ENCODE assay signal across 8 cellular contexts in the genomic region with DNA sequence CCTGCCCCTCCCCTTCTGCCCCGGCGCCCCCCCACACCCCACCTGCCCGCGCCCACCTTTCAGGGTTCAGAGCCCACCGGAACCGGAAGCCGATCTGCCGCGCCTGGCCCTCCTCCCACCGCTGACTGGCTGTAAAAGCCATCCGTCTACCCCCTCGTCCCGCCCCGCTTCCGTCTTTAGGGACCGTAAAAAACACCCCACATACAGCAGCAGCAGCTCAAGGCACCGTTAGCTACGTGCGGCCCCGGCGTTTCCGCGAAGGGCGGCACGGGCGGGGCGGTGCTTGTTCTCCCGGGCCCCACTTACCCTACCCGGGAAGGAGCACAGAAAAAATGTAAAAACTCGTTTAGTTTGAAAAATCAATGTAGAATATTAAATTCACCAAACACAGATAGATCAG. TPM values are rescaled to one million over a fixed set of nuclear protein-coding genes. Genes with fewer than 3 reads are reported as not detected.
DNase-seq lines count a peak whose midpoint lies in the region; ATAC-seq and TF ChIP-seq lines count a peak whose summit lies in the region.

MRPL28 (minus strand) TSS at position 96 of the 400 bp plus-strand sequence. CDS start 320 bp downstream, outside the sequence.

- ATAC-seq in SK-N-SH treated with all-trans-retinoic acid at 6 μM for 48 hours = peak; percentile 96

- no peaks in the 10 kb centered on the region for H3K9me3 Mint-ChIP-seq in HFFc6

- no peak for TF ChIP-seq CTCF in HFFc6 (IDR thresholded peaks at IDR 0.05)

- H3K4me1 Mint-ChIP-seq in HFFc6 (ENCODE audit: low read depth) = peaks cover 14% of the 10 kb centered on the region

- peaks cover 3% of the 10 kb centered on the region for H3K27me3 Mint-ChIP-seq in HFFc6 (ENCODE audit: insufficient read depth)

- peak within 1 kb of the TSS; percentile 86 for H3K4me3 Mint-ChIP-seq in HFFc6

- 0 out of 2 replicates have a peak, but pooled peaks cover 7% of the 10 kb centered on the region for H3K36me3 Mint-ChIP-seq in HFFc6 (ENCODE audit: low read depth)

- peak; percentile 92 for DNase-seq in GDM1 (lab: John Stamatoyannopoulos, UW)
- DNase-seq in HFFc6 = peak; percentile 89
- DNase-seq in NCI-H1092 treated with DMSO at 0.1 percent for 48 hours (lab: John Stamatoyannopoulos, UW) = peak; percentile 95
- peak; percentile 94 for DNase-seq in activated naive CD4-positive, alpha-beta T cell treated with anti-CD3 and anti-CD28 coated beads, Interleukin-2, amount 50 U/mL, for 16 hours
- DNase-seq in germinal center (ENCODE audit: low spot score) = peak; percentile 96
- DNase-seq in nucleus accumbens (lab: John Stamatoyannopoulos, UW) = peak in 55 of 56 donors; percentile 30 to 97 (median 88)
- peak; percentile 96 for DNase-seq in superior temporal gyrus (ENCODE audit: extremely low spot score)

- H3K27ac Mint-ChIP-seq in HFFc6 = peak within 1 kb of the TSS; percentile 57

TF ChIP-seq in SK-N-SH treated with all-trans-retinoic acid at 6 μM for 48 hours, 23 proteins besides CTCF, POLR2A, EP300 and RAD21:
- TF ChIP-seq ZNF8 (CRISPR knock-in tag; IDR thresholded peaks at IDR 0.05) = no peak
- no peak for TF ChIP-seq TOX (CRISPR knock-in tag; IDR thresholded peaks at IDR 0.05; ENCODE audit: borderline replicate concordance)
- TF ChIP-seq ESRRG (CRISPR knock-in tag; IDR thresholded peaks at IDR 0.05) = no peak
- TF ChIP-seq POU6F1 (CRISPR knock-in tag; IDR thresholded peaks at IDR 0.05; ENCODE audit: borderline replicate concordance, low read depth) = no peak
- TF ChIP-seq, protein P1, sequence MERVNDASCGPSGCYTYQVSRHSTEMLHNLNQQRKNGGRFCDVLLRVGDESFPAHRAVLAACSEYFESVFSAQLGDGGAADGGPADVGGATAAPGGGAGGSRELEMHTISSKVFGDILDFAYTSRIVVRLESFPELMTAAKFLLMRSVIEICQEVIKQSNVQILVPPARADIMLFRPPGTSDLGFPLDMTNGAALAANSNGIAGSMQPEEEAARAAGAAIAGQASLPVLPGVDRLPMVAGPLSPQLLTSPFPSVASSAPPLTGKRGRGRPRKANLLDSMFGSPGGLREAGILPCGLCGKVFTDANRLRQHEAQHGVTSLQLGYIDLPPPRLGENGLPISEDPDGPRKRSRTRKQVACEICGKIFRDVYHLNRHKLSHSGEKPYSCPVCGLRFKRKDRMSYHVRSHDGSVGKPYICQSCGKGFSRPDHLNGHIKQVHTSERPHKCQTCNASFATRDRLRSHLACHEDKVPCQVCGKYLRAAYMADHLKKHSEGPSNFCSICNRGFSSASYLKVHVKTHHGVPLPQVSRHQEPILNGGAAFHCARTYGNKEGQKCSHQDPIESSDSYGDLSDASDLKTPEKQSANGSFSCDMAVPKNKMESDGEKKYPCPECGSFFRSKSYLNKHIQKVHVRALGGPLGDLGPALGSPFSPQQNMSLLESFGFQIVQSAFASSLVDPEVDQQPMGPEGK (CRISPR knock-in tag; IDR thresholded peaks at IDR 0.05; ENCODE audit: borderline replicate concordance) = no peak; the same call in 1 of the 2 replicates
- TF ChIP-seq BACH2 (CRISPR knock-in tag; IDR thresholded peaks at IDR 0.05; ENCODE audit: borderline replicate concordance) = no peak
- TF ChIP-seq CSRNP3 (CRISPR knock-in tag; IDR thresholded peaks at IDR 0.05) = no peak
- no peak for TF ChIP-seq TCF4 (CRISPR knock-in tag; IDR thresholded peaks at IDR 0.05; ENCODE audit: borderline replicate concordance)
- no peak for TF ChIP-seq ZC3H10 (CRISPR knock-in tag; IDR thresholded peaks at IDR 0.05)

RNA-seq across cellular contexts. Expression of gene MRPL28, which starts in this region (rescaled TPM):
- total RNA-seq in HFFc6 (2021; fragmentation: NEBNext Ultra II Directional; extraction: Animal tissue kit (Norgen Biotek cat#: 25700)) = 100 to 1,000 TPM; 105 to 131 (median 129) TPM

Comparison
In these comparisons a context has a peak if more than half of its experiments do, and no peak if none do; other contexts are left out.
1. Peak in every context shown above with its lines: DNase-seq and ATAC-seq.